15 cellular contexts compared by ENCODE assay signal in the genomic region with DNA sequence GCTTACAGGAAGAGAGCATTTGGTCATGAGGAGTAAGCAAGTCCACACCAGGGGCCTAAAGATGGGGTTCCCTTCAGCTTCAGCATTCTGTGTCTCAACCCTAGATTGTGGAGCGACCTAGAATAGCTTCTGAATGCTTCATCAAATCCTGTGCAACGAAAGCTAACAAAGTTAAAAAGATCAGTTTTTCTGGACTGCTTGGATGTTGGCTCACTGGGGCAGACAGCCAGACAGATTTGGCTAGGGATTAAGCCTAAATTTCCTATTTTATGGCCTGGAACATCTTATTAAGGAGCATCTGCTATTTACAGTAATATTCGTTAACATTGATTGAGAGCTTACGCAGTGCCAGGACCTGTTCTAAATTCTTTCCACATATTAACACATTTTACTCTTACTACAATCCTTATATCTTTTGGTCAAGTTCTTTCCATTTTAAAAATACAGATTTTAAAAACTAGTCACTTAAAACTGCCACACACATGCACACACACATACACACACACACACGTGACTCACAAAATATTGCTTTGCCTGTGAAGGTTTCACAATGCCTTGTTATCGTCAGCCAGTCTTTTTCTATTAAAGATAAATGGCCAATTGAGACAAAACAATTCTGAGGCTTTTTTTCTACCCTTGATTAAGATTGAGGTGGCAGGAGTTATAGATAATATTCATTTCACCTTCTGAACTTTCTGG.
"Had no signal": no experiment of that assay in that cellular context is flagged by ENCODE, and none has a peak within 500 bp of the region (broad histone marks: within the 10 kb centered on the region; RNA-seq: fewer than 3 reads in every experiment).

No MANE protein-coding gene starts in this region.

- DNase-seq: activated CD4-positive, alpha-beta T cell treated with anti-CD3 and anti-CD28 coated beads for 36 hours; activated CD4-positive, alpha-beta T cell treated with anti-CD3 and anti-CD28 coated beads, Interleukin-2, amount 50 U/mL, for 48 hours; activated gamma-delta T cell; dorsolateral prefrontal cortex; endodermal cell; naive thymus-derived CD8-positive, alpha-beta T cell; right lobe of liver; stimulated activated CD4-positive, alpha-beta T cell treated with anti-CD3 and anti-CD28 coated beads, Interleukin-4, amount 100 ng/mL, for 24 hours; stomach had no signal

- H3K27me3 ChIP-seq: adrenal gland, hepatocyte, ovary, right lobe of liver, stomach had no signal

- H3K4me1 ChIP-seq: right lobe of liver, stomach had no signal

- H3K27ac ChIP-seq: adrenal gland, cardiac muscle cell, dorsolateral prefrontal cortex, hepatocyte, ovary, right lobe of liver, stomach had no signal

- H3K36me3 ChIP-seq: adrenal gland, cardiac muscle cell, ovary, right lobe of liver, stomach had no signal

- H3K4me3 ChIP-seq: adrenal gland, cardiac muscle cell, dorsolateral prefrontal cortex, hepatocyte, ovary, right lobe of liver, stomach had no signal

- ATAC-seq: activated CD4-positive, alpha-beta T cell treated with anti-CD3 and anti-CD28 coated beads for 36 hours; naive thymus-derived CD8-positive, alpha-beta T cell; stimulated activated effector memory CD8-positive, alpha-beta T cell treated with anti-CD3 and anti-CD28 coated beads, Interleukin-12 subunit alpha, Interleukin-12 subunit beta, amount 100 ng/mL, for 72 hours; WTC11 had no signal

- H3K9me3 ChIP-seq: adrenal gland, ovary, right lobe of liver, stomach had no signal
